Comparison of ENCODE assay signal across 29 cellular contexts in genomic region chr16:64238576-64238975, GRCh38.
DNase-seq lines count a peak whose midpoint lies in the region; ATAC-seq and TF ChIP-seq lines count a peak whose summit lies in the region.
"Had no signal": no experiment of that assay in that cellular context is flagged by ENCODE, and none has a peak within 500 bp of the region (broad histone marks: within the 10 kb centered on the region; RNA-seq: fewer than 3 reads in every experiment).

No MANE protein-coding gene starts in this region.

- H3K36me3 Mint-ChIP-seq in glutamatergic neuron (ENCODE audit: unreplicated experiment) = no peaks in the 10 kb centered on the region
- H3K36me3 Mint-ChIP-seq: naive B cell had no signal

- H3K4me1 Mint-ChIP-seq in glutamatergic neuron (ENCODE audit: low read depth, unreplicated experiment) = peaks cover 3% of the 10 kb centered on the region
- H3K4me1 Mint-ChIP-seq: naive B cell had no signal

- DNase-seq in GM03348 (ENCODE audit: low spot score) (peak; percentile 73), RPMI7951 (ENCODE audit: low read depth) (peak; percentile 39), fibroblast of mammary gland (ENCODE audit: low read depth) (peak; percentile 62), stromal cell of bone marrow (ENCODE audit: low read depth) (peak; percentile 56), glutamatergic neuron (no peak)
- DNase-seq: activated CD4-positive, alpha-beta T cell treated with anti-CD3 and anti-CD28 coated beads for 4 hours; activated naive CD4-positive, alpha-beta T cell treated with anti-CD3 and anti-CD28 coated beads for 36 hours; activated T-cell treated with anti-CD3 and anti-CD28 coated beads, Interleukin-2, amount 50 U/mL, for 72 hours; BE2C; erythroblast; H9; Kasumi-1; left cardiac atrium; mesenchymal stem cell; naive B cell; NCI-H1092; NCI-H2029 treated with DMSO at 0.1 percent for 48 hours; NCI-H345; NCI-H82; occipital lobe; retina; SHP77 treated with DMSO at 0.1 percent for 48 hours; stimulated activated CD4-positive, alpha-beta T cell treated with anti-CD3 and anti-CD28 coated beads, Interleukin-4, amount 100 ng/mL, for 4 hours; stimulated activated naive CD8-positive, alpha-beta T cell treated with anti-CD3 and anti-CD28 coated beads, Interleukin-15, Interleukin-2, amounts not matched to agents 100 U/mL and 50 U/mL, for 24 hours; SW 1271 had no signal

- ATAC-seq in HG02642 (IDR thresholded peaks at IDR 0.05; ENCODE audit: poor library complexity, unreplicated experiment) (no peak), HG03135 (IDR thresholded peaks at IDR 0.05; ENCODE audit: unreplicated experiment) (no peak)
- ATAC-seq: activated T-cell treated with anti-CD3 and anti-CD28 coated beads, Interleukin-2, amount 50 U/mL, for 72 hours; left cardiac atrium; stimulated activated naive CD8-positive, alpha-beta T cell treated with anti-CD3 and anti-CD28 coated beads, Interleukin-15, Interleukin-2, amounts not matched to agents 100 U/mL and 50 U/mL, for 24 hours had no signal

- H3K9me3 Mint-ChIP-seq in glutamatergic neuron (ENCODE audit: unreplicated experiment) = peaks cover 3% of the 10 kb centered on the region
- H3K9me3 Mint-ChIP-seq: H9 had no signal

- TF ChIP-seq CTCF in fibroblast of mammary gland (conservative IDR thresholded peaks at IDR 0.05; ENCODE audit: control insufficient read depth, insufficient read depth, low read depth, low read length) = no peak
- TF ChIP-seq CTCF in glutamatergic neuron (IDR thresholded peaks at IDR 0.05; ENCODE audit: partially characterized antibody, unreplicated experiment) = no peak

- H3K4me3 Mint-ChIP-seq in glutamatergic neuron (ENCODE audit: unreplicated experiment) = no peak overlapping the region
- H3K4me3 Mint-ChIP-seq: activated naive CD4-positive, alpha-beta T cell treated with anti-CD3 and anti-CD28 coated beads for 36 hours; activated T-cell treated with anti-CD3 and anti-CD28 coated beads, Interleukin-2, amount 50 U/mL, for 72 hours; H9; naive B cell had no signal

- no peak overlapping the region for H3K4me3 ChIP-seq in fibroblast of mammary gland (ENCODE audit: control insufficient read depth, low read depth, low read length)
- H3K4me3 ChIP-seq: ascending aorta, tibial nerve had no signal

- H3K27ac Mint-ChIP-seq in glutamatergic neuron (ENCODE audit: unreplicated experiment) = no peak overlapping the region
- H3K27ac Mint-ChIP-seq: activated naive CD4-positive, alpha-beta T cell treated with anti-CD3 and anti-CD28 coated beads for 36 hours; activated T-cell treated with anti-CD3 and anti-CD28 coated beads, Interleukin-2, amount 50 U/mL, for 72 hours; H9; naive B cell had no signal

- no peaks in the 10 kb centered on the region for H3K27me3 Mint-ChIP-seq in glutamatergic neuron (ENCODE audit: unreplicated experiment)
- H3K27me3 Mint-ChIP-seq: naive B cell had no signal
